In the genomic region with DNA sequence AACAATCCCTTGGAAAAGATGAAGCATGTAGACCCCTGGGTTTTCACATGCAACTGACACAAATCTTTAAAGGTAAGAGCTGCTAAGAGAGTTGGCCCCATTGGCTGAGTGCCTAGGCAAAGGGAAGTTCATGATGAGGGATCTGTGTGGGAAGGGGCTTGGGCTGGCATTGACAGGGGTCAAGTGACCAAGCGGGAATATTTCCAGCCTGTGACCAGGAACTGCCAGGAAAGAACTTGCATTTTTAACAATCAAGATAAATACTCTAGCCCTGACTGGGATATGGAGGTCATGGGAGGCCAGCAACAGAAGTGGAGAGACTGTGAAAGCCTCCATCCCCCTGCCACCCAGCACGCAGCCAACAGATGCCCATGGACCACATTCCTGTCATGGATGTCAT, we compare ENCODE assay signal across 5 cellular contexts.
"Had no signal": no experiment of that assay in that cellular context is flagged by ENCODE, and none has a peak within 500 bp of the region (broad histone marks: within the 10 kb centered on the region; RNA-seq: fewer than 3 reads in every experiment).

No MANE protein-coding gene starts in this region.

- H3K4me1 Mint-ChIP-seq: IgD-negative memory B cell had no signal

- H3K4me3 Mint-ChIP-seq: IgD-negative memory B cell had no signal

- ATAC-seq: HepG2, K562 had no signal

- H3K4me3 ChIP-seq: K562 had no signal

- H3K27me3 Mint-ChIP-seq: IgD-negative memory B cell had no signal

- H3K27ac Mint-ChIP-seq: IgD-negative memory B cell had no signal

- H3K27ac ChIP-seq: HL-60 had no signal

- DNase-seq: IMR-90 had no signal
